ENCODE assay signal across 9 cellular contexts in genomic region chr2:171523969-171524401, GRCh38. TPM values are rescaled to one million over a fixed set of nuclear protein-coding genes. Genes with fewer than 3 reads are reported as not detected.
DNase-seq lines count a peak whose midpoint lies in the region; ATAC-seq and TF ChIP-seq lines count a peak whose summit lies in the region.
"Had no signal": no experiment of that assay in that cellular context is flagged by ENCODE, and none has a peak within 500 bp of the region (broad histone marks: within the 10 kb centered on the region; RNA-seq: fewer than 3 reads in every experiment).

No MANE protein-coding gene starts in this region.

- POLR2A ChIA-PET in activated CD4-positive, alpha-beta memory T cell treated with anti-CD3 and anti-CD28 coated beads, Interleukin-2, amount 10 ng/mL, durations not matched to agents 7 days and 5 days (lab: Charles Lee) = no interaction called here
- POLR2A ChIA-PET in activated CD4-positive, alpha-beta memory T cell treated with anti-CD3 and anti-CD28 coated beads for 36 hours (lab: Charles Lee) = interaction anchor here (1.1 kb wide), 1 partner anchor 594 kb away, joined by 4 read pairs; no protein-coding TSS in a partner anchor

- no peaks in the 10 kb centered on the region for H3K9me3 ChIP-seq in ascending aorta

- H3K4me3 ChIP-seq in ascending aorta = peak overlapping the region; percentile 72 to 90

- H3K27ac ChIP-seq in ascending aorta (peak overlapping the region; percentile 94 to 97), temporal lobe (ENCODE audit: low read depth, low read length) (peak overlapping the region; percentile 67)

- no peaks in the 10 kb centered on the region for H3K36me3 Mint-ChIP-seq in activated CD4-positive, alpha-beta memory T cell treated with anti-CD3 and anti-CD28 coated beads, Interleukin-2, amount 10 ng/mL, durations not matched to agents 7 days and 5 days (ENCODE audit: low read depth)
- H3K36me3 Mint-ChIP-seq in activated CD4-positive, alpha-beta memory T cell treated with anti-CD3 and anti-CD28 coated beads for 36 hours = no peaks in the 10 kb centered on the region

- H3K4me3 Mint-ChIP-seq in activated CD4-positive, alpha-beta memory T cell treated with anti-CD3 and anti-CD28 coated beads, Interleukin-2, amount 10 ng/mL, durations not matched to agents 7 days and 5 days = peak overlapping the region; percentile 31
- H3K4me3 Mint-ChIP-seq in activated CD4-positive, alpha-beta memory T cell treated with anti-CD3 and anti-CD28 coated beads for 36 hours = no peak overlapping the region

- DNase-seq in activated CD4-positive, alpha-beta memory T cell treated with anti-CD3 and anti-CD28 coated beads, Interleukin-2, amount 10 ng/mL, durations not matched to agents 7 days and 5 days = no peak
- no peak for DNase-seq in activated CD4-positive, alpha-beta memory T cell treated with anti-CD3 and anti-CD28 coated beads for 36 hours
- peak in 1 of 2 donors; percentile 64 for DNase-seq in ascending aorta (ENCODE audit: low spot score in 2 of 2)
- DNase-seq in kidney glomerular epithelial cell (lab: John Stamatoyannopoulos, UW) = peak; percentile 57
- no peak for DNase-seq in NCI-H510A (lab: John Stamatoyannopoulos, UW)
- no peak for DNase-seq in globus pallidus (ENCODE audit: low spot score)

- intact Hi-C loops in activated CD4-positive, alpha-beta memory T cell treated with anti-CD3 and anti-CD28 coated beads for 36 hours (cut with micrococcal nuclease) = no loop called here
- intact Hi-C loops in ascending aorta (cut with DNase I) = loop anchor here (1.0 to 5.0 kb wide), 5 partner anchors 42 to 552 kb away; partner anchors contain the start of genes DYNC1I2, HAT1 and TLK1

- CTCF ChIA-PET in activated CD4-positive, alpha-beta memory T cell treated with anti-CD3 and anti-CD28 coated beads, Interleukin-2, amount 10 ng/mL, durations not matched to agents 7 days and 5 days (lab: Charles Lee) = interaction anchor here (0.7 kb wide), 1 partner anchor 11 kb away, joined by 4 read pairs; no protein-coding TSS in a partner anchor
- CTCF ChIA-PET in activated CD4-positive, alpha-beta memory T cell treated with anti-CD3 and anti-CD28 coated beads for 36 hours (lab: Charles Lee) = interaction anchor here (0.7 kb wide), 1 partner anchor 50 kb away, joined by 3 read pairs; no protein-coding TSS in a partner anchor

- no peak overlapping the region for H3K27ac Mint-ChIP-seq in activated CD4-positive, alpha-beta memory T cell treated with anti-CD3 and anti-CD28 coated beads, Interleukin-2, amount 10 ng/mL, durations not matched to agents 7 days and 5 days
- H3K27ac Mint-ChIP-seq in activated CD4-positive, alpha-beta memory T cell treated with anti-CD3 and anti-CD28 coated beads for 36 hours = no peak overlapping the region

- H3K27me3 Mint-ChIP-seq in activated CD4-positive, alpha-beta memory T cell treated with anti-CD3 and anti-CD28 coated beads, Interleukin-2, amount 10 ng/mL, durations not matched to agents 7 days and 5 days = peaks cover 65% of the 10 kb centered on the region
- peaks cover 49% of the 10 kb centered on the region for H3K27me3 Mint-ChIP-seq in activated CD4-positive, alpha-beta memory T cell treated with anti-CD3 and anti-CD28 coated beads for 36 hours

- peaks cover 0 to 23% of the 10 kb centered on the region in 2 donors for H3K4me1 ChIP-seq in ascending aorta

- no peaks in the 10 kb centered on the region for H3K9me3 Mint-ChIP-seq in activated CD4-positive, alpha-beta memory T cell treated with anti-CD3 and anti-CD28 coated beads, Interleukin-2, amount 10 ng/mL, durations not matched to agents 7 days and 5 days
- H3K9me3 Mint-ChIP-seq in activated CD4-positive, alpha-beta memory T cell treated with anti-CD3 and anti-CD28 coated beads for 36 hours = no peaks in the 10 kb centered on the region
- H3K9me3 Mint-ChIP-seq: central memory CD8-positive, alpha-beta T cell had no signal

- no peak for TF ChIP-seq CTCF in ascending aorta (IDR thresholded peaks at IDR 0.05)

- no peaks in the 10 kb centered on the region for H3K36me3 ChIP-seq in ascending aorta

- H3K27me3 ChIP-seq in ascending aorta = no peaks in the 10 kb centered on the region

- ATAC-seq in GM19455 (IDR thresholded peaks at IDR 0.05; ENCODE audit: unreplicated experiment) = no peak

- H3K4me1 Mint-ChIP-seq in activated CD4-positive, alpha-beta memory T cell treated with anti-CD3 and anti-CD28 coated beads, Interleukin-2, amount 10 ng/mL, durations not matched to agents 7 days and 5 days = peaks cover 12% of the 10 kb centered on the region
- H3K4me1 Mint-ChIP-seq in activated CD4-positive, alpha-beta memory T cell treated with anti-CD3 and anti-CD28 coated beads for 36 hours (ENCODE audit: low read depth) = peaks cover 7% of the 10 kb centered on the region

RNA-seq across cellular contexts. Expression of gene CYBRD1, which starts 1.7 kb away (rescaled TPM):
- under 1 TPM; 0.88 to 0.93 TPM for total RNA-seq in activated CD4-positive, alpha-beta memory T cell treated with anti-CD3 and anti-CD28 coated beads, Interleukin-2, amount 10 ng/mL, durations not matched to agents 7 days and 5 days
- under 1 TPM; 0.86 to 0.99 TPM for total RNA-seq in activated CD4-positive, alpha-beta memory T cell treated with anti-CD3 and anti-CD28 coated beads for 36 hours
- total RNA-seq in ascending aorta = 222 TPM
- 8.9 TPM for total RNA-seq in temporal lobe

Comparison
In these comparisons a context has a peak if more than half of its experiments do, and no peak if none do; other contexts are left out.
1. RNA of gene CYBRD1, which starts 1.7 kb away (total RNA-seq): 222 TPM in ascending aorta (single experiment); 8.9 TPM in temporal lobe (single experiment), 0.86 to 0.99 TPM in activated CD4-positive, alpha-beta memory T cell treated with anti-CD3 and anti-CD28 coated beads for 36 hours and 0.88 to 0.93 TPM in activated CD4-positive, alpha-beta memory T cell treated with anti-CD3 and anti-CD28 coated beads, Interleukin-2, amount 10 ng/mL, durations not matched to agents 7 days and 5 days; every median in the first group is over 10 times any median in the second.